ENCODE assay signal across 17 cellular contexts in the genomic region with DNA sequence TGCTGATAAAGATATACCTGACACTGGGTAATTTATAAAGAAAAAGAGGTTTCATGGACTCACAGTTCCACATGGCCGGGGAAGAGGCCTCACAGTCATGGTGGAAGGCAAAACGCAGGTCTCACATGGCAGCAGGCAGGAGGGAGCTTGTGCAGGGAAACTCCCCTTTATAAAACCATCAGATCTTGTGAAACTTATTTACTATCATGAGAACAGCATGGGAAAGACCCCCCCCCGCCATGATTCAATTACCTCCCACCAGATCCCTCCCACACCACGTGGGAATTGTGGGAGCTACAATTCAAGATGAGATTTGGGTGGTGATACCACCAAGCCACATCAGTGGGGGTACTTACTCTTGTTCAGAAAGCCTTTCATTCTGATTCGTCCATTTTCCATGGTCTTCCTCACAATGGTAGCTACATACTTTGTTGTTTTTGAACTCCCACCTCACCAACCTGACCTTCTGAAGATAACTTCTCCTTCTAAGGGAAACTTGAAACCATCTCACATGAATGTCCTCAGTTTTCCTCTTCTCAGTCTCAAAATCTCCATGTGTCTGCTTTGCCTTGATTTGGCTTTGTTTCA.
"Had no signal": no experiment of that assay in that cellular context is flagged by ENCODE, and none has a peak within 500 bp of the region (broad histone marks: within the 10 kb centered on the region; RNA-seq: fewer than 3 reads in every experiment).

No MANE protein-coding gene starts in this region.

- H3K4me3 Mint-ChIP-seq: activated CD8-positive, alpha-beta T cell treated with anti-CD3 and anti-CD28 coated beads for 36 hours; activated T-cell treated with anti-CD3 and anti-CD28 coated beads, Interleukin-2, amount 50 U/mL, for 72 hours; natural killer cell had no signal

- H3K36me3 Mint-ChIP-seq: natural killer cell had no signal

- H3K4me1 ChIP-seq: adrenal gland, parathyroid adenoma, SJCRH30, suprapubic skin had no signal

- ATAC-seq: activated CD4-positive, CD25-positive, alpha-beta regulatory T cell treated with anti-CD3 and anti-CD28 coated beads, Interleukin-2, amount 50 U/mL, for 24 hours; activated CD8-positive, alpha-beta T cell treated with anti-CD3 and anti-CD28 coated beads for 36 hours; natural killer cell had no signal

- H3K4me1 Mint-ChIP-seq: natural killer cell had no signal

- H3K27me3 ChIP-seq: adrenal gland, cardiac muscle cell, neutrophil, sigmoid colon, SJCRH30, suprapubic skin had no signal

- H3K36me3 ChIP-seq: adrenal gland, cardiac muscle cell, neutrophil, sigmoid colon, SJCRH30, suprapubic skin had no signal

- DNase-seq: activated CD8-positive, alpha-beta T cell treated with anti-CD3 and anti-CD28 coated beads for 36 hours; activated naive CD4-positive, alpha-beta T cell; adrenal gland; head of caudate nucleus; kidney glomerular epithelial cell; mesenchymal stem cell; natural killer cell; sigmoid colon; SJCRH30; stimulated activated naive CD4-positive, alpha-beta T cell had no signal

- H3K27ac Mint-ChIP-seq: activated CD8-positive, alpha-beta T cell treated with anti-CD3 and anti-CD28 coated beads for 36 hours; activated T-cell treated with anti-CD3 and anti-CD28 coated beads, Interleukin-2, amount 50 U/mL, for 72 hours; natural killer cell had no signal

- H3K4me3 ChIP-seq: adrenal gland, cardiac muscle cell, sigmoid colon, SJCRH30, suprapubic skin had no signal

- H3K27ac ChIP-seq: adrenal gland, cardiac muscle cell, epithelial cell of prostate, neutrophil, parathyroid adenoma, sigmoid colon, SJCRH30, suprapubic skin had no signal

- H3K9me3 ChIP-seq: adrenal gland, neutrophil, SJCRH30, suprapubic skin had no signal
